Comparison of ENCODE assay signal across 15 cellular contexts in the genomic region with DNA sequence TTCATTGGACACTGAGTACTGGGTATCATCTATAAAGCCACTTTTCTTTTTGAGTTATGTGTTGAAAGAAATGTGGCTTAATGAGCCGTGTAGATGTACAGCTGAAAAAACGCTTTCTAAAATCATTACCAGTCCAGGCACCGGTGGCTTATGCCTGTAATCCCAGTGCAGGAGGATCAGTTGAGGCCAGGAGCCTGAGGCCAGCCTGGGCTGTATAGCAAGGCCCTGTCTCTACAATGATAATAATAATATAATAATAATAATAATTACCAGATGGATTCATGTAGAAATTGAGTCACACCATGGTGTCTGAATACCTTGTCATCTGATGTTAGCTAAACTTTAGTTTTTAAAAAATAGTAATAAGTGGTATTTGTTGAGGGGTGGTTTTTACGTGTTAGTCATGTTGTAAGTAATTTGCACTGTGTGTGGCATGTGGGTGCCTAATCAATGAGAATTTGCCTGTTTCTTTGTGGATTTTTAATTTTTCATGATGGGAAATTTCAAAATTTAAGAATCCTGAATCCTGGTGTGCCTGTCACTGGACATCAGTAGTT. TPM values are rescaled to one million over a fixed set of nuclear protein-coding genes. Genes with fewer than 3 reads are reported as not detected.
DNase-seq lines count a peak whose midpoint lies in the region; ATAC-seq and TF ChIP-seq lines count a peak whose summit lies in the region.
"Had no signal": no experiment of that assay in that cellular context is flagged by ENCODE, and none has a peak within 500 bp of the region (broad histone marks: within the 10 kb centered on the region; RNA-seq: fewer than 3 reads in every experiment).

No MANE protein-coding gene starts in this region.

- POLR2A ChIA-PET in WTC11 (lab: Charles Lee): no interaction called here

- intact Hi-C loops in activated naive CD4-positive, alpha-beta T cell treated with anti-CD3 and anti-CD28 coated beads for 36 hours (cut with micrococcal nuclease): no loop called here
- intact Hi-C loops in heart left ventricle (cut with DNase I): no loop called here

- peaks cover 22% of the 10 kb centered on the region for H3K36me3 Mint-ChIP-seq in activated naive CD4-positive, alpha-beta T cell treated with anti-CD3 and anti-CD28 coated beads for 36 hours (ENCODE audit: low read depth)
- H3K36me3 Mint-ChIP-seq in WTC11 (no peaks in the 10 kb centered on the region), type B pancreatic cell (peaks cover 8% of the 10 kb centered on the region)
- peaks cover 35% of the 10 kb centered on the region for H3K36me3 Mint-ChIP-seq in effector memory CD8-positive, alpha-beta T cell (ENCODE audit: insufficient read depth)

- ATAC-seq in WTC11 (no peak), GM21529 (IDR thresholded peaks at IDR 0.05; ENCODE audit: unreplicated experiment) (no peak), heart left ventricle (no peak), foreskin keratinocyte (no peak)
- ATAC-seq in effector memory CD8-positive, alpha-beta T cell (replicated peaks): no peak
- ATAC-seq: GM23338, sciatic nerve had no signal

- WGBS in heart left ventricle, 4 donors: 86 to 96% (median 93%) methylated on average over 4 of the region's 4 CpGs

- no peak for DNase-seq in activated naive CD4-positive, alpha-beta T cell treated with anti-CD3 and anti-CD28 coated beads for 36 hours
- DNase-seq in activated naive CD4-positive, alpha-beta T cell (lab: John Stamatoyannopoulos, UW): no peak
- DNase-seq in WTC11 (ENCODE audit: low spot score) (no peak), type B pancreatic cell (ENCODE audit: extremely low spot score, unreplicated experiment) (no peak), heart left ventricle (no peak), foreskin keratinocyte (no peak)
- no peak for DNase-seq in effector memory CD8-positive, alpha-beta T cell
- DNase-seq: DMS53; NCI-H774; stimulated activated CD4-positive, alpha-beta T cell treated with anti-CD3 and anti-CD28 coated beads, Interleukin-2, amount 100 ng/mL, for 48 hours; stimulated activated CD8-positive, alpha-beta memory T cell treated with anti-CD3 and anti-CD28 coated beads, Interleukin-4, amount 100 ng/mL, for 48 hours; upper lobe of left lung had no signal

- H3K4me3 ChIP-seq in heart left ventricle: no peak overlapping the region
- H3K4me3 ChIP-seq: GM23338, upper lobe of left lung had no signal

- TF ChIP-seq CTCF in WTC11 (IDR thresholded peaks at IDR 0.05) (no peak), type B pancreatic cell (conservative IDR thresholded peaks at IDR 0.05) (no peak), heart left ventricle (IDR thresholded peaks at IDR 0.05) (no peak), foreskin keratinocyte (conservative IDR thresholded peaks at IDR 0.05) (no peak)

- H3K4me3 Mint-ChIP-seq in activated naive CD4-positive, alpha-beta T cell treated with anti-CD3 and anti-CD28 coated beads for 36 hours: no peak overlapping the region
- H3K4me3 Mint-ChIP-seq in WTC11: no peak overlapping the region
- peak overlapping the region; percentile 78 to 85 for H3K4me3 Mint-ChIP-seq in effector memory CD8-positive, alpha-beta T cell
- H3K4me3 Mint-ChIP-seq in type B pancreatic cell: no peak overlapping the region
- H3K4me3 Mint-ChIP-seq: GM23338 had no signal

- H3K27me3 Mint-ChIP-seq in activated naive CD4-positive, alpha-beta T cell treated with anti-CD3 and anti-CD28 coated beads for 36 hours (ENCODE audit: low read depth): no peaks in the 10 kb centered on the region
- H3K27me3 Mint-ChIP-seq in WTC11 (ENCODE audit: low read depth): no peaks in the 10 kb centered on the region
- H3K27me3 Mint-ChIP-seq in effector memory CD8-positive, alpha-beta T cell: no peaks in the 10 kb centered on the region
- no peaks in the 10 kb centered on the region for H3K27me3 Mint-ChIP-seq in type B pancreatic cell

- peaks cover 0 to 13% (median 0%) of the 10 kb centered on the region in 9 donors for H3K36me3 ChIP-seq in heart left ventricle
- H3K36me3 ChIP-seq: upper lobe of left lung had no signal

- H3K27me3 ChIP-seq in heart left ventricle: no peaks in the 10 kb centered on the region
- no peaks in the 10 kb centered on the region for H3K27me3 ChIP-seq in foreskin keratinocyte
- H3K27me3 ChIP-seq: upper lobe of left lung had no signal

- H3K4me1 ChIP-seq in heart left ventricle (peaks cover 20 to 82% (median 67%) of the 10 kb centered on the region in 12 donors), foreskin keratinocyte (no peaks in the 10 kb centered on the region)

- H3K27ac Mint-ChIP-seq in activated naive CD4-positive, alpha-beta T cell treated with anti-CD3 and anti-CD28 coated beads for 36 hours: peak overlapping the region; percentile 81
- H3K27ac Mint-ChIP-seq in WTC11: peak overlapping the region; percentile 83; the same call in 1 of the 2 replicates
- peak overlapping the region; percentile 96 to 97 for H3K27ac Mint-ChIP-seq in effector memory CD8-positive, alpha-beta T cell
- H3K27ac Mint-ChIP-seq in type B pancreatic cell: peak overlapping the region; percentile 79
- H3K27ac Mint-ChIP-seq: GM23338 had no signal

- CTCF ChIA-PET in activated naive CD4-positive, alpha-beta T cell treated with anti-CD3 and anti-CD28 coated beads for 36 hours (lab: Charles Lee): interaction anchor here (0.8 kb wide), 1 partner anchor 27 kb away, joined by 3 read pairs; no protein-coding TSS in a partner anchor
- CTCF ChIA-PET in WTC11 (lab: Charles Lee): interaction anchor here (0.6 kb wide), 1 partner anchor 322 kb away, joined by 3 read pairs; no protein-coding TSS in a partner anchor

- TF ChIP-seq POLR2A in heart left ventricle (IDR thresholded peaks at IDR 0.05): no peak

- peaks cover 90% of the 10 kb centered on the region for H3K4me1 Mint-ChIP-seq in activated naive CD4-positive, alpha-beta T cell treated with anti-CD3 and anti-CD28 coated beads for 36 hours (ENCODE audit: low read depth)
- H3K4me1 Mint-ChIP-seq in WTC11 (peaks cover 77% of the 10 kb centered on the region), type B pancreatic cell (ENCODE audit: unreplicated experiment) (peaks cover 68% of the 10 kb centered on the region)
- H3K4me1 Mint-ChIP-seq in effector memory CD8-positive, alpha-beta T cell (ENCODE audit: low read depth in 2 of 2): peaks cover 72 to 77% of the 10 kb centered on the region in 2 donors

- H3K9me3 ChIP-seq in heart left ventricle: no peaks in the 10 kb centered on the region
- H3K9me3 ChIP-seq: upper lobe of left lung had no signal

- no peaks in the 10 kb centered on the region for H3K9me3 Mint-ChIP-seq in activated naive CD4-positive, alpha-beta T cell treated with anti-CD3 and anti-CD28 coated beads for 36 hours
- no peaks in the 10 kb centered on the region for H3K9me3 Mint-ChIP-seq in WTC11
- H3K9me3 Mint-ChIP-seq in effector memory CD8-positive, alpha-beta T cell: no peaks in the 10 kb centered on the region
- no peaks in the 10 kb centered on the region for H3K9me3 Mint-ChIP-seq in type B pancreatic cell
- H3K9me3 Mint-ChIP-seq: GM23338 had no signal

- H3K27ac ChIP-seq in heart left ventricle (peak overlapping the region in 1 of 12 donors; percentile 47), foreskin keratinocyte (no peak overlapping the region)

TF ChIP-seq in WTC11, 78 proteins besides CTCF, POLR2A, EP300 and RAD21 (continues in another document):
- TF ChIP-seq RORB (CRISPR knock-in tag; IDR thresholded peaks at IDR 0.05) (no peak), GRHL2 (CRISPR knock-in tag; IDR thresholded peaks at IDR 0.05; ENCODE audit: insufficient replicate concordance, severe bottlenecking) (no peak)
- TF ChIP-seq, protein P1, sequence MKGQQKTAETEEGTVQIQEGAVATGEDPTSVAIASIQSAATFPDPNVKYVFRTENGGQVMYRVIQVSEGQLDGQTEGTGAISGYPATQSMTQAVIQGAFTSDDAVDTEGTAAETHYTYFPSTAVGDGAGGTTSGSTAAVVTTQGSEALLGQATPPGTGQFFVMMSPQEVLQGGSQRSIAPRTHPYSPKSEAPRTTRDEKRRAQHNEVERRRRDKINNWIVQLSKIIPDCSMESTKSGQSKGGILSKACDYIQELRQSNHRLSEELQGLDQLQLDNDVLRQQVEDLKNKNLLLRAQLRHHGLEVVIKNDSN (CRISPR knock-in tag; IDR thresholded peaks at IDR 0.05): no peak
- TF ChIP-seq, protein P2, sequence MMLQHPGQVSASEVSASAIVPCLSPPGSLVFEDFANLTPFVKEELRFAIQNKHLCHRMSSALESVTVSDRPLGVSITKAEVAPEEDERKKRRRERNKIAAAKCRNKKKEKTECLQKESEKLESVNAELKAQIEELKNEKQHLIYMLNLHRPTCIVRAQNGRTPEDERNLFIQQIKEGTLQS (CRISPR knock-in tag; conservative IDR thresholded peaks at IDR 0.05): no peak
- TF ChIP-seq, protein P3, sequence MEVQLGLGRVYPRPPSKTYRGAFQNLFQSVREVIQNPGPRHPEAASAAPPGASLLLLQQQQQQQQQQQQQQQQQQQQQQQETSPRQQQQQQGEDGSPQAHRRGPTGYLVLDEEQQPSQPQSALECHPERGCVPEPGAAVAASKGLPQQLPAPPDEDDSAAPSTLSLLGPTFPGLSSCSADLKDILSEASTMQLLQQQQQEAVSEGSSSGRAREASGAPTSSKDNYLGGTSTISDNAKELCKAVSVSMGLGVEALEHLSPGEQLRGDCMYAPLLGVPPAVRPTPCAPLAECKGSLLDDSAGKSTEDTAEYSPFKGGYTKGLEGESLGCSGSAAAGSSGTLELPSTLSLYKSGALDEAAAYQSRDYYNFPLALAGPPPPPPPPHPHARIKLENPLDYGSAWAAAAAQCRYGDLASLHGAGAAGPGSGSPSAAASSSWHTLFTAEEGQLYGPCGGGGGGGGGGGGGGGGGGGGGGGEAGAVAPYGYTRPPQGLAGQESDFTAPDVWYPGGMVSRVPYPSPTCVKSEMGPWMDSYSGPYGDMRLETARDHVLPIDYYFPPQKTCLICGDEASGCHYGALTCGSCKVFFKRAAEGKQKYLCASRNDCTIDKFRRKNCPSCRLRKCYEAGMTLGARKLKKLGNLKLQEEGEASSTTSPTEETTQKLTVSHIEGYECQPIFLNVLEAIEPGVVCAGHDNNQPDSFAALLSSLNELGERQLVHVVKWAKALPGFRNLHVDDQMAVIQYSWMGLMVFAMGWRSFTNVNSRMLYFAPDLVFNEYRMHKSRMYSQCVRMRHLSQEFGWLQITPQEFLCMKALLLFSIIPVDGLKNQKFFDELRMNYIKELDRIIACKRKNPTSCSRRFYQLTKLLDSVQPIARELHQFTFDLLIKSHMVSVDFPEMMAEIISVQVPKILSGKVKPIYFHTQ (CRISPR knock-in tag; IDR thresholded peaks at IDR 0.05): no peak

RNA-seq across cellular contexts. Expression of a gene that starts 30.1 kb away (rescaled TPM):
- 100 to 1,000 TPM; 106 to 113 TPM for total RNA-seq in activated naive CD4-positive, alpha-beta T cell treated with anti-CD3 and anti-CD28 coated beads for 36 hours
- total RNA-seq in WTC11 (2021) (63.7 to 75.4 TPM (median 65.1 TPM) in 3 replicates), type B pancreatic cell (ENCODE audit: low replicate concordance) (86.4 and 103 TPM in 2 replicates), heart left ventricle (10 to 100 TPM; 28.4 to 54.2 (median 35.0) TPM), foreskin keratinocyte (46.0 and 66.3 TPM in 2 replicates)
- polyA plus RNA-seq in heart left ventricle (10 to 100 TPM; 22.6 to 23.9 TPM), foreskin keratinocyte (32.0 and 44.1 TPM in 2 replicates)

Comparison
In these comparisons a context has a peak if more than half of its experiments do, and no peak if none do; other contexts are left out.
1. H3K4me3 Mint-ChIP-seq: peak in effector memory CD8-positive, alpha-beta T cell (2 of 2); none in activated naive CD4-positive, alpha-beta T cell treated with anti-CD3 and anti-CD28 coated beads for 36 hours (single experiment), WTC11 (single experiment) and type B pancreatic cell (single experiment).
2. Peak in every context shown above with its lines, with median percentiles within 50 percentile points of each other: H3K27ac Mint-ChIP-seq.